ENCODE assay signal across 35 cellular contexts in genomic region chr1:155555915-155556314, GRCh38.
"Had no signal": no experiment of that assay in that cellular context is flagged by ENCODE, and none has a peak within 500 bp of the region (broad histone marks: within the 10 kb centered on the region; RNA-seq: fewer than 3 reads in every experiment).

No MANE protein-coding gene starts in this region.

- H3K9me3 Mint-ChIP-seq: activated naive CD4-positive, alpha-beta T cell treated with anti-CD3 and anti-CD28 coated beads, Interleukin-2, amount 50 U/mL, for 24 hours; activated T-cell treated with anti-CD3 and anti-CD28 coated beads, Interleukin-2, amount 50 U/mL, for 24 hours; activated T-helper 2 cell treated with anti-CD3 and anti-CD28 coated beads, Interferon-gamma antibody, Interleukin-2, Interleukin-4, amounts not matched to agents 10 μg/mL and 5 μg/mL and 100 μg/mL, durations not matched to agents 14 hours and 24 hours and 36 hours had no signal

- H3K27ac ChIP-seq: Peyer's patch, SJSA1 had no signal

- ATAC-seq: activated CD4-positive, alpha-beta T cell treated with anti-CD3 and anti-CD28 coated beads for 36 hours; activated CD4-positive, CD25-positive, alpha-beta regulatory T cell treated with anti-CD3 and anti-CD28 coated beads, Interleukin-2, amount 50 U/mL, for 24 hours; PC-3; SK-N-SH treated with all-trans-retinoic acid at 6 μM for 48 hours; WTC11 had no signal

- H3K4me3 ChIP-seq: MG63, Peyer's patch, SJSA1 had no signal

- H3K4me3 Mint-ChIP-seq: activated CD4-positive, alpha-beta T cell treated with anti-CD3 and anti-CD28 coated beads for 36 hours; activated CD4-positive, alpha-beta T cell treated with anti-CD3 and anti-CD28 coated beads, Interleukin-2, amount 10 ng/mL, durations not matched to agents 7 days and 5 days; activated naive CD4-positive, alpha-beta T cell treated with anti-CD3 and anti-CD28 coated beads, Interleukin-2, amount 50 U/mL, for 24 hours; activated T-cell treated with anti-CD3 and anti-CD28 coated beads, Interleukin-2, amount 50 U/mL, for 24 hours; brain; WTC11 had no signal

- FAIRE-seq: bronchial epithelial cell had no signal

- H3K27me3 ChIP-seq: MG63, Peyer's patch, SJSA1 had no signal

- H3K27ac Mint-ChIP-seq: activated CD4-positive, alpha-beta T cell treated with anti-CD3 and anti-CD28 coated beads for 36 hours; activated CD4-positive, alpha-beta T cell treated with anti-CD3 and anti-CD28 coated beads, Interleukin-2, amount 10 ng/mL, durations not matched to agents 7 days and 5 days; activated naive CD4-positive, alpha-beta T cell treated with anti-CD3 and anti-CD28 coated beads, Interleukin-2, amount 50 U/mL, for 24 hours; activated T-cell treated with anti-CD3 and anti-CD28 coated beads, Interleukin-2, amount 50 U/mL, for 24 hours; activated T-helper 2 cell treated with anti-CD3 and anti-CD28 coated beads, Interferon-gamma antibody, Interleukin-2, Interleukin-4, amounts not matched to agents 10 μg/mL and 5 μg/mL and 100 μg/mL, durations not matched to agents 14 hours and 24 hours and 36 hours; WTC11 had no signal

- DNase-seq: activated CD4-positive, alpha-beta T cell treated with anti-CD3 and anti-CD28 coated beads for 36 hours; activated CD4-positive, alpha-beta T cell treated with anti-CD3 and anti-CD28 coated beads, Interleukin-2, amount 10 ng/mL, durations not matched to agents 7 days and 5 days; activated CD4-positive, alpha-beta T cell treated with anti-CD3 and anti-CD28 coated beads, Interleukin-2, amount 50 U/mL, for 48 hours; activated CD8-positive, alpha-beta memory T cell treated with anti-CD3 and anti-CD28 coated beads for 24 hours; activated gamma-delta T cell; activated naive CD4-positive, alpha-beta T cell treated with Interleukin-2 at 50 U/mL for 16 hours; activated T-cell treated with anti-CD3 and anti-CD28 coated beads, Interleukin-2, amount 50 U/mL, for 24 hours; anterior cingulate cortex; caudate nucleus; cerebellar nuclear complex; Karpas-422; MG63; NCI-H1048; NCI-H1436 treated with DMSO at 0.1 percent for 48 hours; NCI-H1694 treated with DMSO at 0.1 percent for 48 hours; NCI-H2029; NCI-H345; NCI-H526; NCI-H748 treated with DMSO at 0.1 percent for 48 hours; NK-92 treated with Interleukin-12 subunit alpha and Interleukin-12 subunit beta, amount 100 ng/mL, for 24 hours; PC-3; Peyer's patch; RPMI8226; SHP77 treated with DMSO at 0.1 percent for 48 hours; SW 1271; T-helper 1 cell; T1000 had no signal

- H3K27me3 Mint-ChIP-seq: activated CD4-positive, alpha-beta T cell treated with anti-CD3 and anti-CD28 coated beads for 36 hours; activated CD4-positive, alpha-beta T cell treated with anti-CD3 and anti-CD28 coated beads, Interleukin-2, amount 10 ng/mL, durations not matched to agents 7 days and 5 days; activated naive CD4-positive, alpha-beta T cell treated with anti-CD3 and anti-CD28 coated beads, Interleukin-2, amount 50 U/mL, for 24 hours; activated T-cell treated with anti-CD3 and anti-CD28 coated beads, Interleukin-2, amount 50 U/mL, for 24 hours; brain had no signal

- H3K9me3 ChIP-seq: MG63, Peyer's patch, SJSA1 had no signal
